ENCODE assay signal across 11 cellular contexts in the genomic region with DNA sequence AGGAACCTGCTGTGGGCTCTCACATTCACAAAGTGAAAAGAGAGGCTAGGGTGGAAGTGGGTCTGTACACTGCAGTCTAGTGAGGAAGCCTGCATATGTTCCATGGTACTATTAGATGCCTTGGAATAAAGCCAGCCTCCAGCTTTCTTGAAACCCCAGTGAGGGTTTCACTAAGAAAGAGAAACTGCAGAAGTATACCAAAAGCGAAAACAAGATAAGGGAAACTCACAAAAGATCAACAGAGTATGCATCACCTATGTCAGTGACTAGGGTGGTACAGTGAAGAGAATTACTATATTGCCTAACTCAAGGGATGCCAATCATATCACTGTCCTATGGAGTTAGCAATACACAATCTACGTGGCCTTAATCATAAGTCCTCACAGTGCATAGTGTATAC.
A peak's percentile ranks its signal among the peaks of the same experiment; 100 is the strongest.
DNase-seq lines count a peak whose midpoint lies in the region; ATAC-seq lines count a peak whose summit lies in the region.
"Had no signal": no experiment of that assay in that cellular context is flagged by ENCODE, and none has a peak within 500 bp of the region (broad histone marks: within the 10 kb centered on the region; RNA-seq: fewer than 3 reads in every experiment).

No MANE protein-coding gene starts in this region.

- H3K4me1 Mint-ChIP-seq in T-helper 1 cell treated with Interleukin-12 subunit alpha and Interleukin-12 subunit beta and Interleukin-4 antibody, amounts not matched to agents 30 μg/mL and 1 μg/mL, for 36 hours (ENCODE audit: low read depth): peaks cover 20% of the 10 kb centered on the region
- H3K4me1 Mint-ChIP-seq: immature natural killer cell had no signal

- peaks cover 9% of the 10 kb centered on the region for H3K9me3 Mint-ChIP-seq in T-helper 1 cell treated with Interleukin-12 subunit alpha and Interleukin-12 subunit beta and Interleukin-4 antibody, amounts not matched to agents 30 μg/mL and 1 μg/mL, for 36 hours
- H3K9me3 Mint-ChIP-seq: immature natural killer cell had no signal

- H3K27ac Mint-ChIP-seq in T-helper 1 cell treated with Interleukin-12 subunit alpha and Interleukin-12 subunit beta and Interleukin-4 antibody, amounts not matched to agents 30 μg/mL and 1 μg/mL, for 36 hours: peak overlapping the region; percentile 56
- H3K27ac Mint-ChIP-seq: immature natural killer cell had no signal

- H3K27me3 Mint-ChIP-seq in T-helper 1 cell treated with Interleukin-12 subunit alpha and Interleukin-12 subunit beta and Interleukin-4 antibody, amounts not matched to agents 30 μg/mL and 1 μg/mL, for 36 hours (ENCODE audit: low read depth): no peaks in the 10 kb centered on the region

- H3K36me3 Mint-ChIP-seq in T-helper 1 cell treated with Interleukin-12 subunit alpha and Interleukin-12 subunit beta and Interleukin-4 antibody, amounts not matched to agents 30 μg/mL and 1 μg/mL, for 36 hours (ENCODE audit: low read depth): no peaks in the 10 kb centered on the region
- H3K36me3 Mint-ChIP-seq: immature natural killer cell had no signal

- ATAC-seq in GM18499 (IDR thresholded peaks at IDR 0.05; ENCODE audit: insufficient read depth, unreplicated experiment) (peak; percentile 81), GM19397 (IDR thresholded peaks at IDR 0.05; ENCODE audit: unreplicated experiment) (peak; percentile 80), HG02970 (IDR thresholded peaks at IDR 0.05; ENCODE audit: low FRiP score, unreplicated experiment) (peak; percentile 67)

- DNase-seq in NCI-H2107 treated with DMSO at 0.1 percent for 48 hours (lab: John Stamatoyannopoulos, UW; ENCODE audit: unreplicated experiment): no peak
- DNase-seq in COLO668 (lab: John Stamatoyannopoulos, UW; ENCODE audit: unreplicated experiment): no peak
- no peak for DNase-seq in retina
- no peak for DNase-seq in DMS79 (lab: John Stamatoyannopoulos, UW)
- DNase-seq: effector CD8-positive, alpha-beta T cell; immature natural killer cell; NCI-H1436 had no signal

- H3K4me3 Mint-ChIP-seq in T-helper 1 cell treated with Interleukin-12 subunit alpha and Interleukin-12 subunit beta and Interleukin-4 antibody, amounts not matched to agents 30 μg/mL and 1 μg/mL, for 36 hours: no peak overlapping the region
- H3K4me3 Mint-ChIP-seq: immature natural killer cell had no signal
